Comparison of ENCODE assay signal across 1 cellular context in the genomic region with DNA sequence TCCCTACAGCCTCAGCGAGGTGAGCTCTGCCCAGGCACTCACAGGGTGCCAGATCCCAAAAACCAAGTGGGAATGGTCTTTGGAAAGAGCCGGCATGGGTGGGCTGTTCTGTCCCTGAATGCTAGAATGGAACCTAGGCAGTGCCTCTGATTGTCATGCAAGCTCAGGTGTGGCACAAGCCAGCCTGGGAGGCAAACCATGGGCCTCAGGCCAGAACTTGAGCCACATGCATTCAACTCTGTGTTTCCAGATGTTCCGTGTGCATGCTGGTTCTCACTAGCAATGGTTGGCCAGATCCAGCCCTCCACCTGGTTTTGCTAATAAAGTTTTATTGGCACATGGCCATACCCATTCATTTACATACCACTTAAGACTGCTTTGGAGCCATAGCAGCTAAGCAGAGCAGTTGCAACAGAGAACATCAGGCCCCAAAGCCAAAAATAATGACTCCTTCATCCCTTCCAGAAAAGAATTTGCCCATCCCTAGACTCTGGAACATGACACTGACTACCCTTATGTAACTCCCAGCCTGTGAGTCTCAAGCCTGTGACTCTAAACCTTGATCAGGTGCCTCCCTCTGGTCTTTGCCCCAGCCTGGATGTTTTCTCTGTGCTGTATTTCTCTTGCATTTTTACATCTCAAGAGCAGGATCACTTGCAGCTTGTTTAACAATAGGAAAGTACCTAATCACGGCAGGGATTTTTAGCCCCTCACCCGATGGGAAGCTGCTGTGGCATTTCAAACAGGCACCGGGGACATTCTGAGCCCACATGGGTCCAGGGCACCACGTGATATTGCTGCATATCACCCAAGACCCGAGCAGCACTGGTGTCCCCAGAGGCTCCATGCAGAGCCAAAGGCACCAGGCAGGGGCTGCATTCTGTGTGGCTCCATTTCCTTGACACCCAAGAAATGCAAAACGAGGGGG.
TF ChIP-seq lines count a peak whose summit lies in the region.

No MANE protein-coding gene starts in this region.

TF ChIP-seq in WTC11, 78 proteins besides CTCF, POLR2A, EP300 and RAD21 (continued from another document):
- peak; percentile 87 for TF ChIP-seq USF2 (CRISPR knock-in tag; IDR thresholded peaks at IDR 0.05)
TF ChIP-seq in WTC11: peak in this region for 7.
